Comparison of ENCODE assay signal across 2 cellular contexts in the genomic region with DNA sequence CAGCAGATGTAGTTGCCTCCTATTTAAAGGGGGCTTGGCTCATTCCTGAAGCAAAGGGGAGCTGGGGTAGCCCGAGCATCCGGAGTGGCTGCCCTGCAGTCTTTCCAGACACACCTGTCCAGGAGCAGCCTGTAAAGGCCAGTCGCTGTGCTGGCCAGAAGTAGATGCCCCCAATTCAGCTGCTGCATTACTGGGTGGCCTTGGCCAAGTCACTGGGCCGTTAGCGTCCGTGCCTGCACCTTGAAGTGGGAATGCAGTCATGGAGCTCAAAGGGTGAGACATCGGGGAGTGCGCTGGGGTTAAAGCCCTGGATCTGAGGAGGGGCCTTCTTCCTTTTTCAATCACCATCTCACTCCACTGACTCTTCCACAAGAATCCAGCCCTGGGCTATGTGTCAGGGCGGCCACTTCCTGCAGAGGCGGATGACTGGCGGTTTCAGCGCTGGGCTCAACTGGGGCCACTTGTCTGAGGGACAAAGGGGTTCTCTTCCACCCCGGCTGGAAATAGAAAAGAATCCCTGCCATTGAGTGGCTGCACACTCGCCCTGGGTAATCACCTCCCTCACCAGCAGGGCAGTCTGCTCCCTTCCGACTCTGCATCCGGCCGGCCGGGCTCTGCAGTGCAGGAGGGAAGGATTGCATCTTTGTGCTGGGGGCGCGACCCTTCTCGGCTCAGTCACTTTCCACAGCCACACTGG.
TF ChIP-seq lines count a peak whose summit lies in the region.

No MANE protein-coding gene starts in this region.

TF ChIP-seq in IMR-90, 13 proteins besides CTCF, POLR2A, EP300 and RAD21:
- TF ChIP-seq, protein P1, sequence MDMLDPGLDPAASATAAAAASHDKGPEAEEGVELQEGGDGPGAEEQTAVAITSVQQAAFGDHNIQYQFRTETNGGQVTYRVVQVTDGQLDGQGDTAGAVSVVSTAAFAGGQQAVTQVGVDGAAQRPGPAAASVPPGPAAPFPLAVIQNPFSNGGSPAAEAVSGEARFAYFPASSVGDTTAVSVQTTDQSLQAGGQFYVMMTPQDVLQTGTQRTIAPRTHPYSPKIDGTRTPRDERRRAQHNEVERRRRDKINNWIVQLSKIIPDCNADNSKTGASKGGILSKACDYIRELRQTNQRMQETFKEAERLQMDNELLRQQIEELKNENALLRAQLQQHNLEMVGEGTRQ (IDR thresholded peaks at IDR 0.05; ENCODE audit: low read depth, low read length), result no peak
- TF ChIP-seq BHLHE40 (IDR thresholded peaks at IDR 0.05; ENCODE audit: low read depth, low read length) (no peak), MAZ (IDR thresholded peaks at IDR 0.05; ENCODE audit: borderline replicate concordance, low read depth, low read length) (no peak), MXI1 (IDR thresholded peaks at IDR 0.05; ENCODE audit: borderline replicate concordance, low read depth, low read length) (no peak), RCOR1 (IDR thresholded peaks at IDR 0.05; ENCODE audit: insufficient replicate concordance, low read length) (no peak), RFX5 (IDR thresholded peaks at IDR 0.05; ENCODE audit: low read depth, low read length) (no peak), CHD1 (IDR thresholded peaks at IDR 0.05; ENCODE audit: low read depth, low read length) (no peak), SMC3 (IDR thresholded peaks at IDR 0.05; ENCODE audit: low read depth, low read length) (no peak), NFE2L2 (IDR thresholded peaks at IDR 0.05; ENCODE audit: low read depth, low read length) (no peak), FOS (IDR thresholded peaks at IDR 0.05; ENCODE audit: low read depth, low read length) (no peak), MAFK (IDR thresholded peaks at IDR 0.05; ENCODE audit: low read depth, low read length) (no peak), CEBPB (IDR thresholded peaks at IDR 0.05; ENCODE audit: low read depth, low read length) (no peak)
- TF ChIP-seq, protein P2, sequence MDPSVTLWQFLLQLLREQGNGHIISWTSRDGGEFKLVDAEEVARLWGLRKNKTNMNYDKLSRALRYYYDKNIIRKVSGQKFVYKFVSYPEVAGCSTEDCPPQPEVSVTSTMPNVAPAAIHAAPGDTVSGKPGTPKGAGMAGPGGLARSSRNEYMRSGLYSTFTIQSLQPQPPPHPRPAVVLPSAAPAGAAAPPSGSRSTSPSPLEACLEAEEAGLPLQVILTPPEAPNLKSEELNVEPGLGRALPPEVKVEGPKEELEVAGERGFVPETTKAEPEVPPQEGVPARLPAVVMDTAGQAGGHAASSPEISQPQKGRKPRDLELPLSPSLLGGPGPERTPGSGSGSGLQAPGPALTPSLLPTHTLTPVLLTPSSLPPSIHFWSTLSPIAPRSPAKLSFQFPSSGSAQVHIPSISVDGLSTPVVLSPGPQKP (IDR thresholded peaks at IDR 0.05; ENCODE audit: borderline replicate concordance, low read depth, low read length), result no peak

TF ChIP-seq in H1, 55 proteins besides CTCF, POLR2A, EP300 and RAD21:
- TF ChIP-seq KDM5A (IDR thresholded peaks at IDR 0.05; ENCODE audit: low read length) (no peak), CBX5 (IDR thresholded peaks at IDR 0.05; ENCODE audit: low read depth, low read length) (no peak), YY1 (IDR thresholded peaks at IDR 0.05; ENCODE audit: low read depth, low read length) (no peak), CREB1 (IDR thresholded peaks at IDR 0.05) (no peak), MAFK (IDR thresholded peaks at IDR 0.05; ENCODE audit: low read depth, low read length) (no peak), FOSL1 (IDR thresholded peaks at IDR 0.05; ENCODE audit: insufficient read depth, low read depth, low read length) (no peak), NANOG (IDR thresholded peaks at IDR 0.05; ENCODE audit: insufficient read depth, low read depth, low read length, poor library complexity, severe bottlenecking) (no peak), CEBPB (IDR thresholded peaks at IDR 0.05; ENCODE audit: low read depth, low read length) (no peak), CBX8 (IDR thresholded peaks at IDR 0.05; ENCODE audit: borderline replicate concordance, low read depth, low read length) (no peak), SUZ12 (IDR thresholded peaks at IDR 0.05; ENCODE audit: low read length) (no peak), BRCA1 (IDR thresholded peaks at IDR 0.05; ENCODE audit: low read depth, low read length) (no peak), SIRT6 (IDR thresholded peaks at IDR 0.05; ENCODE audit: low read length) (no peak), KDM4A (IDR thresholded peaks at IDR 0.05; ENCODE audit: low read depth, low read length, severe bottlenecking) (no peak), HDAC2 (IDR thresholded peaks at IDR 0.05; ENCODE audit: borderline replicate concordance in 1 of 2, low read depth in 2 of 2, low read length in 2 of 2) (no peak), POLR2AphosphoS5 (IDR thresholded peaks at IDR 0.05; ENCODE audit: low read depth, low read length) (no peak), SAP30 (IDR thresholded peaks at IDR 0.05; ENCODE audit: insufficient read depth, insufficient replicate concordance, low read length) (no peak)
- TF ChIP-seq, protein P3, sequence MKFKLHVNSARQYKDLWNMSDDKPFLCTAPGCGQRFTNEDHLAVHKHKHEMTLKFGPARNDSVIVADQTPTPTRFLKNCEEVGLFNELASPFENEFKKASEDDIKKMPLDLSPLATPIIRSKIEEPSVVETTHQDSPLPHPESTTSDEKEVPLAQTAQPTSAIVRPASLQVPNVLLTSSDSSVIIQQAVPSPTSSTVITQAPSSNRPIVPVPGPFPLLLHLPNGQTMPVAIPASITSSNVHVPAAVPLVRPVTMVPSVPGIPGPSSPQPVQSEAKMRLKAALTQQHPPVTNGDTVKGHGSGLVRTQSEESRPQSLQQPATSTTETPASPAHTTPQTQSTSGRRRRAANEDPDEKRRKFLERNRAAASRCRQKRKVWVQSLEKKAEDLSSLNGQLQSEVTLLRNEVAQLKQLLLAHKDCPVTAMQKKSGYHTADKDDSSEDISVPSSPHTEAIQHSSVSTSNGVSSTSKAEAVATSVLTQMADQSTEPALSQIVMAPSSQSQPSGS (IDR thresholded peaks at IDR 0.05; ENCODE audit: low read length), result no peak
